Comparison of ENCODE assay signal across 8 cellular contexts in genomic region chr1:184296466-184297243, GRCh38.
DNase-seq lines count a peak whose midpoint lies in the region; ATAC-seq and TF ChIP-seq lines count a peak whose summit lies in the region.

No MANE protein-coding gene starts in this region.

- ATAC-seq in esophagus mucosa, result peak; percentile 29
- ATAC-seq in HG03045 (IDR thresholded peaks at IDR 0.05; ENCODE audit: unreplicated experiment), result no peak

- peaks cover 6% of the 10 kb centered on the region for H3K36me3 Mint-ChIP-seq in nephron progenitor cell (ENCODE audit: low read depth)

- peak overlapping the region; percentile 30 for H3K27ac Mint-ChIP-seq in nephron progenitor cell

- no peaks in the 10 kb centered on the region for H3K27me3 Mint-ChIP-seq in nephron progenitor cell (ENCODE audit: low read depth, poor library complexity)

- peaks cover 18% of the 10 kb centered on the region for H3K9me3 Mint-ChIP-seq in nephron progenitor cell

- DNase-seq in AML-193 (lab: John Stamatoyannopoulos, UW), result peak; percentile 40 to 58
- peak; percentile 91 for DNase-seq in NCI-H82 (lab: John Stamatoyannopoulos, UW)
- no peak for DNase-seq in nephron progenitor cell
- no peak for DNase-seq in NCI-H2227 treated with DMSO at 0.1 percent for 48 hours (lab: John Stamatoyannopoulos, UW)
- no peak for DNase-seq in NCI-H345 (lab: John Stamatoyannopoulos, UW)
- DNase-seq in NCI-H510A (lab: John Stamatoyannopoulos, UW), result no peak

- H3K4me3 Mint-ChIP-seq in nephron progenitor cell, result no peak overlapping the region

- TF ChIP-seq CTCF in nephron progenitor cell (IDR thresholded peaks at IDR 0.05), result no peak

- H3K4me1 Mint-ChIP-seq in nephron progenitor cell, result peaks cover 32% of the 10 kb centered on the region

Comparison
In these comparisons a context has a peak if more than half of its experiments do, and no peak if none do; other contexts are left out.
1. DNase-seq: peak in AML-193 (2 of 2) and NCI-H82 (single experiment); none in nephron progenitor cell (single experiment), NCI-H2227 treated with DMSO at 0.1 percent for 48 hours (single experiment), NCI-H345 (single experiment) and NCI-H510A (single experiment).